ENCODE assay signal across 15 cellular contexts in genomic region chr5:1513326-1514026, GRCh38. TPM values are rescaled to one million over a fixed set of nuclear protein-coding genes. Genes with fewer than 3 reads are reported as not detected.
DNase-seq lines count a peak whose midpoint lies in the region; ATAC-seq, FAIRE-seq and TF ChIP-seq lines count a peak whose summit lies in the region.
"Had no signal": no experiment of that assay in that cellular context is flagged by ENCODE, and none has a peak within 500 bp of the region (broad histone marks: within the 10 kb centered on the region; RNA-seq: fewer than 3 reads in every experiment).

No MANE protein-coding gene starts in this region.

- H4K20me1 ChIP-seq in HepG2 (ENCODE audit: insufficient read depth, low read length) (peaks cover 80% of the 10 kb centered on the region), neural progenitor cell (ENCODE audit: low read depth) (peaks cover 88% of the 10 kb centered on the region), OCI-LY7 (ENCODE audit: insufficient read depth, low read length) (no peaks in the 10 kb centered on the region; the same call in 1 of the 2 replicates)

- H3K27ac ChIP-seq in right lobe of liver, result no peak overlapping the region
- H3K27ac ChIP-seq in HepG2 (ENCODE audit: extremely low read length, insufficient read depth, low read length), result no peak overlapping the region
- no peak overlapping the region for H3K27ac ChIP-seq in neural progenitor cell
- no peak overlapping the region for H3K27ac ChIP-seq in OCI-LY7 (ENCODE audit: low read depth, low read length, poor library complexity, severe bottlenecking)
- H3K27ac ChIP-seq: cardiac muscle cell had no signal

- no peaks in the 10 kb centered on the region for H3K9me2 ChIP-seq in OCI-LY7 (ENCODE audit: insufficient read depth, low read length)

- H3K4me3 Mint-ChIP-seq in glutamatergic neuron (ENCODE audit: unreplicated experiment) (no peak overlapping the region), neural progenitor cell (no peak overlapping the region)
- H3K4me3 Mint-ChIP-seq: activated T-helper 17 cell treated with anti-CD3 and anti-CD28 coated beads, Interleukin-2, amount 50 U/mL, for 72 hours had no signal

- TF ChIP-seq EP300 in HepG2 (IDR thresholded peaks at IDR 0.05; ENCODE audit: low read depth in 2 of 2, low read length in 2 of 2) (no peak), HepG2 (CRISPR knock-in tag; IDR thresholded peaks at IDR 0.05; ENCODE audit: borderline replicate concordance) (no peak)

- FAIRE-seq in HepG2 (lab: Jason Lieb, UNC), result no peak
- FAIRE-seq: G401.6 had no signal

- 41% methylated on average over 20 of the region's 26 CpGs for WGBS in right lobe of liver (ENCODE audit: insufficient coverage, low coverage, low lambda C conversion rate, missing lambda C conversion rate)
- WGBS in HepG2 (ENCODE audit: low lambda C conversion rate), result 85% methylated on average over 23 of the region's 26 CpGs

- no peak for TF ChIP-seq CTCF in right lobe of liver (IDR thresholded peaks at IDR 0.05)
- TF ChIP-seq CTCF in HepG2 (CRISPR knock-in tag; IDR thresholded peaks at IDR 0.05), result no peak
- no peak for TF ChIP-seq CTCF in glutamatergic neuron (IDR thresholded peaks at IDR 0.05; ENCODE audit: partially characterized antibody, unreplicated experiment)
- TF ChIP-seq CTCF in neural progenitor cell (IDR thresholded peaks at IDR 0.05), result no peak
- TF ChIP-seq CTCF in OCI-LY7 (conservative IDR thresholded peaks at IDR 0.05; ENCODE audit: low read length), result no peak

- TF ChIP-seq POLR2A in right lobe of liver (IDR thresholded peaks at IDR 0.05), result no peak
- no peak for TF ChIP-seq POLR2A in HepG2 (IDR thresholded peaks at IDR 0.05; ENCODE audit: insufficient read depth in 1 of 2, low read depth in 2 of 2, low read length in 2 of 2)

- H2AFZ ChIP-seq in HepG2 (ENCODE audit: low read length), result no peak overlapping the region
- H2AFZ ChIP-seq in neural progenitor cell (replicated peaks), result no peak overlapping the region
- H2AFZ ChIP-seq in OCI-LY7 (ENCODE audit: low read length), result no peak overlapping the region

- no peaks in the 10 kb centered on the region for H3K27me3 ChIP-seq in right lobe of liver
- no peaks in the 10 kb centered on the region for H3K27me3 ChIP-seq in HepG2 (ENCODE audit: control insufficient read depth in 1 of 2, insufficient read depth in 2 of 2, low read length in 2 of 2)
- H3K27me3 ChIP-seq in neural progenitor cell, result no peaks in the 10 kb centered on the region
- H3K27me3 ChIP-seq: cardiac muscle cell had no signal

- intact Hi-C loops in right lobe of liver (cut with DNase I), result no loop called here
- intact Hi-C loops in HepG2 (cut with micrococcal nuclease; ENCODE audit: unreplicated experiment), result no loop called here
- intact Hi-C loops in OCI-LY7 (cut with micrococcal nuclease; ENCODE audit: unreplicated experiment), result no loop called here

- peak; percentile 12 to 56 (median 47) for DNase-seq in right lobe of liver
- DNase-seq in HepG2 (ENCODE audit: low spot score), result no peak
- DNase-seq in glutamatergic neuron, result peak; percentile 12
- DNase-seq in neural progenitor cell (ENCODE audit: low spot score), result peak; percentile 2
- no peak for DNase-seq in SHP77 (lab: John Stamatoyannopoulos, UW)
- no peak for DNase-seq in SW480 (ENCODE audit: low spot score)
- DNase-seq in OCI-LY7 (ENCODE audit: low spot score), result no peak
- DNase-seq in NCI-H187 (lab: John Stamatoyannopoulos, UW), result no peak
- DNase-seq: naive B cell, SIG-M5 had no signal

- H3K36me3 ChIP-seq in right lobe of liver (no peaks in the 10 kb centered on the region), HepG2 (replicated peaks in 1 of 2; ENCODE audit: control insufficient read depth in 1 of 2, insufficient read depth in 2 of 2, low read length in 2 of 2) (peaks cover 23 to 71% of the 10 kb centered on the region in 2 experiments), neural progenitor cell (no peaks in the 10 kb centered on the region), OCI-LY7 (ENCODE audit: insufficient read depth, low read length) (peaks cover 84% of the 10 kb centered on the region)
- H3K36me3 ChIP-seq: cardiac muscle cell had no signal

- no peak for ATAC-seq in right lobe of liver
- no peak for ATAC-seq in HepG2
- ATAC-seq: activated CD4-positive, CD25-positive, alpha-beta regulatory T cell treated with anti-CD3 and anti-CD28 coated beads, Interleukin-2, amount 50 U/mL, for 24 hours; activated T-helper 17 cell treated with anti-CD3 and anti-CD28 coated beads, Interleukin-2, amount 50 U/mL, for 72 hours had no signal

- H3K4me1 Mint-ChIP-seq in glutamatergic neuron (ENCODE audit: low read depth, unreplicated experiment), result peaks cover 21% of the 10 kb centered on the region
- H3K4me1 Mint-ChIP-seq in neural progenitor cell, result peaks cover 37% of the 10 kb centered on the region

- POLR2A ChIA-PET in HepG2 (lab: Yijun Ruan, JAX), result no interaction called here
- POLR2A ChIA-PET in OCI-LY7 (lab: Charles Lee), result no interaction called here

- H3K27me3 Mint-ChIP-seq in glutamatergic neuron (ENCODE audit: unreplicated experiment) (peaks cover 6% of the 10 kb centered on the region), neural progenitor cell (ENCODE audit: insufficient read depth, low read depth) (no peaks in the 10 kb centered on the region)
- H3K27me3 Mint-ChIP-seq: activated T-helper 17 cell treated with anti-CD3 and anti-CD28 coated beads, Interleukin-2, amount 50 U/mL, for 72 hours; naive B cell had no signal

- in situ Hi-C loops in HepG2 (cut with HindIII; ENCODE audit: extremely low pct_ligation_motif_present, low pct_unique_long_range_greater_than_20kb), result loop anchor here (25.0 kb wide), 1 partner anchor 124 kb away; no protein-coding TSS in a partner anchor

- TF ChIP-seq RAD21 in HepG2 (CRISPR knock-in tag; IDR thresholded peaks at IDR 0.05), result no peak

- H3K9me3 ChIP-seq in right lobe of liver (no peaks in the 10 kb centered on the region), HepG2 (ENCODE audit: low read length) (no peaks in the 10 kb centered on the region), neural progenitor cell (ENCODE audit: low read depth) (no peaks in the 10 kb centered on the region), OCI-LY7 (ENCODE audit: low read length) (no peaks in the 10 kb centered on the region)

- H3K27ac Mint-ChIP-seq in glutamatergic neuron (ENCODE audit: unreplicated experiment), result peak overlapping the region; percentile 38
- peak overlapping the region; percentile 72 for H3K27ac Mint-ChIP-seq in neural progenitor cell
- H3K27ac Mint-ChIP-seq: activated T-helper 17 cell treated with anti-CD3 and anti-CD28 coated beads, Interleukin-2, amount 50 U/mL, for 72 hours had no signal

- H3K9ac ChIP-seq in HepG2 (ENCODE audit: insufficient read depth, low read depth, low read length) (no peak overlapping the region), neural progenitor cell (no peak overlapping the region)

- H3K9me3 Mint-ChIP-seq in glutamatergic neuron (ENCODE audit: unreplicated experiment) (peaks cover 10% of the 10 kb centered on the region), neural progenitor cell (no peaks in the 10 kb centered on the region)
- H3K9me3 Mint-ChIP-seq: activated T-helper 17 cell treated with anti-CD3 and anti-CD28 coated beads, Interleukin-2, amount 50 U/mL, for 72 hours; naive B cell had no signal

- no peak overlapping the region for H3K4me3 ChIP-seq in right lobe of liver
- H3K4me3 ChIP-seq in HepG2 (replicated peaks in 1 of 3; ENCODE audit: insufficient read depth in 1 of 3, low read depth in 2 of 3, low read length in 3 of 3), result no peak overlapping the region
- no peak overlapping the region for H3K4me3 ChIP-seq in neural progenitor cell
- H3K4me3 ChIP-seq in OCI-LY7 (ENCODE audit: low read depth, low read length, poor library complexity, severe bottlenecking), result no peak overlapping the region
- H3K4me3 ChIP-seq: cardiac muscle cell, smooth muscle cell had no signal

- CTCF ChIA-PET in HepG2 (lab: Yijun Ruan, JAX; ENCODE audit: low intra/inter-chr PET ratio, low total read pairs), result no interaction called here
- CTCF ChIA-PET in OCI-LY7 (lab: Charles Lee; ENCODE audit: unreplicated experiment), result no interaction called here

- H3K4me2 ChIP-seq in HepG2 (ENCODE audit: low read depth, low read length) (no peak overlapping the region), neural progenitor cell (no peak overlapping the region), OCI-LY7 (ENCODE audit: low read length) (no peak overlapping the region)
- H3K4me2 ChIP-seq: smooth muscle cell had no signal

- peaks cover 89% of the 10 kb centered on the region for H3K79me2 ChIP-seq in HepG2 (ENCODE audit: insufficient read depth, low read length)
- H3K79me2 ChIP-seq in neural progenitor cell (ENCODE audit: low read depth), result peaks cover 90% of the 10 kb centered on the region
- peaks cover 19% of the 10 kb centered on the region for H3K79me2 ChIP-seq in OCI-LY7 (ENCODE audit: insufficient read depth, low read depth, low read length)

- BruUV-seq in HepG2 (replicated peaks; lab: Mats Ljungman, UMichigan) (no TSS peak), OCI-LY7 (replicated peaks; lab: Mats Ljungman, UMichigan) (no TSS peak)

- H3K36me3 Mint-ChIP-seq in glutamatergic neuron (ENCODE audit: unreplicated experiment) (peaks cover 11% of the 10 kb centered on the region), neural progenitor cell (peaks cover 10% of the 10 kb centered on the region)

- H3K4me1 ChIP-seq in right lobe of liver (no peaks in the 10 kb centered on the region), HepG2 (ENCODE audit: insufficient read depth, low read length) (peaks cover 57% of the 10 kb centered on the region), neural progenitor cell (peaks cover 20% of the 10 kb centered on the region), OCI-LY7 (ENCODE audit: insufficient read depth, low read length, poor library complexity, severe bottlenecking) (peaks cover 3% of the 10 kb centered on the region)

- H3F3A ChIP-seq in neural progenitor cell (ENCODE audit: low read depth), result peaks cover 13% of the 10 kb centered on the region

RNA-seq across cellular contexts. Expression of gene LPCAT1, which starts 10.3 kb away (rescaled TPM):
- total RNA-seq in right lobe of liver (10 to 100 TPM in 3 of 6 experiments, 1 to 10 TPM in 3; 6.9 to 38.6 (median 13.1) TPM), HepG2 (2016; rRNA removed; fragmentation: Illumina TruSeq; extraction: Trizol) (16.0 and 29.8 TPM in 2 replicates), glutamatergic neuron (ENCODE audit: unreplicated experiment) (113 TPM), neural progenitor cell (ENCODE audit: low replicate concordance) (76.5 and 108 TPM in 2 replicates), OCI-LY7 (2022) (57.3 and 63.6 TPM in 2 replicates)
- 5.1 and 9.2 TPM in 2 replicates for total RNA-seq in HepG2 (2016; cell fraction: cytosol; rRNA removed; fragmentation: Illumina TruSeq; extraction: Trizol; ENCODE audit: low read depth)
- 14.3 and 34.5 TPM in 2 replicates for total RNA-seq in HepG2 (2016; cell fraction: insoluble cytoplasmic fraction; rRNA removed; fragmentation: Illumina TruSeq; extraction: Trizol)
- total RNA-seq in HepG2 (2016; cell fraction: membrane; rRNA removed; fragmentation: Illumina TruSeq; extraction: Trizol), result 14.8 and 16.4 TPM in 2 replicates
- 37.9 and 47.2 TPM in 2 replicates for total RNA-seq in HepG2 (2016; cell fraction: nucleus; rRNA removed; fragmentation: Illumina TruSeq; extraction: Trizol)
- polyA plus RNA-seq in HepG2 (2011; rRNA removed), result 90.6 and 115 TPM in 2 replicates
- polyA plus RNA-seq in HepG2 (2011; cell fraction: cytosol; rRNA removed), result 65.4 and 69.9 TPM in 2 replicates
- polyA plus RNA-seq in HepG2 (2011; cell fraction: nucleus; rRNA removed), result 330 and 361 TPM in 2 replicates
- 104 and 122 TPM in 2 replicates for polyA plus RNA-seq in HepG2 (2012)
- polyA plus RNA-seq in HepG2 (2016; cell fraction: cytosol; fragmentation: Illumina TruSeq; extraction: Trizol; ENCODE audit: low read depth), result 3.8 and 4.2 TPM in 2 replicates
- 18.3 and 19.5 TPM in 2 replicates for polyA plus RNA-seq in HepG2 (2016; cell fraction: insoluble cytoplasmic fraction; fragmentation: Illumina TruSeq; extraction: Trizol; ENCODE audit: low read depth)
- polyA plus RNA-seq in HepG2 (2016; cell fraction: membrane; fragmentation: Illumina TruSeq; extraction: Trizol; ENCODE audit: low read depth), result 9.2 and 10.4 TPM in 2 replicates
- polyA plus RNA-seq in HepG2 (2016; cell fraction: nucleus; fragmentation: Illumina TruSeq; extraction: Trizol; ENCODE audit: insufficient read depth, low read depth), result 89.7 and 92.4 TPM in 2 replicates
- 56.1 and 65.1 TPM in 2 replicates for polyA minus RNA-seq in HepG2 (2011; rRNA and poly(A)+ RNA removed; ENCODE audit: low replicate concordance)
- polyA minus RNA-seq in HepG2 (2011; cell fraction: cytosol; rRNA and poly(A)+ RNA removed), result 44.6 and 51.7 TPM in 2 replicates
- 90.3 and 92.4 TPM in 2 replicates for polyA minus RNA-seq in HepG2 (2011; cell fraction: nucleus; rRNA and poly(A)+ RNA removed)
- total RNA-seq in OCI-LY7 (2014; rRNA removed; shearing (Covaris generic)), result 47.7 and 69.1 TPM in 2 replicates

Comparison
In these comparisons a context has a peak if more than half of its experiments do, and no peak if none do; other contexts are left out.
1. DNase-seq: peak in right lobe of liver (3 of 3), glutamatergic neuron (single experiment) and neural progenitor cell (single experiment); none in HepG2 (single experiment), SHP77 (0 of 2), SW480 (single experiment), OCI-LY7 (single experiment) and NCI-H187 (0 of 2).